ENCODE assay signal across 15 cellular contexts in genomic region chr15:91864669-91865068, GRCh38. TPM values are rescaled to one million over a fixed set of nuclear protein-coding genes. Genes with fewer than 3 reads are reported as not detected.
DNase-seq lines count a peak whose midpoint lies in the region; ATAC-seq, FAIRE-seq and TF ChIP-seq lines count a peak whose summit lies in the region.
"Had no signal": no experiment of that assay in that cellular context is flagged by ENCODE, and none has a peak within 500 bp of the region (broad histone marks: within the 10 kb centered on the region; RNA-seq: fewer than 3 reads in every experiment).

No MANE protein-coding gene starts in this region.

- H3K4me3 ChIP-seq in suprapubic skin, result no peak overlapping the region
- H3K4me3 ChIP-seq: thyroid gland had no signal

- H3K27ac Mint-ChIP-seq in CD14-positive monocyte (peak overlapping the region in 5 of 7 donors; percentile 9 to 86 (median 26)), WTC11 (peak overlapping the region; percentile 71; the same call in 1 of the 2 replicates), immature natural killer cell (peak overlapping the region; percentile 26 to 84 (median 55))
- H3K27ac Mint-ChIP-seq: activated CD4-positive, alpha-beta T cell treated with anti-CD3 and anti-CD28 coated beads, Interleukin-2, amount 10 ng/mL, durations not matched to agents 24 days and 14 days; activated naive CD4-positive, alpha-beta T cell treated with anti-CD3 and anti-CD28 coated beads, Interleukin-2, amount 50 U/mL, for 24 hours; mesothelial cell of epicardium had no signal

- POLR2A ChIA-PET in WTC11 (lab: Charles Lee), result no interaction called here

- DNase-seq in CD14-positive monocyte (ENCODE audit: low spot score) (no peak), WTC11 (ENCODE audit: low spot score) (no peak), immature natural killer cell (peak; percentile 48 to 59 (median 52)), suprapubic skin (ENCODE audit: low spot score in 2 of 2) (no peak), NCI-H2196 (lab: John Stamatoyannopoulos, UW; ENCODE audit: unreplicated experiment) (no peak), urothelium cell line (ENCODE audit: low spot score) (no peak), iPS-NIHi11 (ENCODE audit: low spot score) (no peak)
- DNase-seq: activated CD4-positive, alpha-beta T cell treated with anti-CD3 and anti-CD28 coated beads, Interleukin-2, amount 10 ng/mL, durations not matched to agents 24 days and 14 days; GF-D8; NCI-H1092; NCI-H510A treated with DMSO at 0.1 percent for 48 hours had no signal

- H3K27ac ChIP-seq in suprapubic skin, result no peak overlapping the region

- H3K9me3 Mint-ChIP-seq in CD14-positive monocyte (peaks cover 0 to 2% (median 0%) of the 10 kb centered on the region in 7 donors), WTC11 (0 out of 2 replicates have a peak, but pooled peaks cover under 1% of the 10 kb centered on the region), immature natural killer cell (no peaks in the 10 kb centered on the region)
- H3K9me3 Mint-ChIP-seq: activated CD4-positive, alpha-beta T cell treated with anti-CD3 and anti-CD28 coated beads, Interleukin-2, amount 10 ng/mL, durations not matched to agents 24 days and 14 days; activated naive CD4-positive, alpha-beta T cell treated with anti-CD3 and anti-CD28 coated beads, Interleukin-2, amount 50 U/mL, for 24 hours had no signal

- ATAC-seq in GM21447 (IDR thresholded peaks at IDR 0.05; ENCODE audit: unreplicated experiment) (peak; percentile 60), WTC11 (no peak)

- intact Hi-C loops in CD14-positive monocyte (cut with micrococcal nuclease), result loop anchor here (5.0 to 10.0 kb wide), 3 partner anchors 48 to 78 kb away; no protein-coding TSS in a partner anchor

- no peaks in the 10 kb centered on the region for H3K27me3 Mint-ChIP-seq in CD14-positive monocyte (ENCODE audit: low read depth in 3 of 3)
- H3K27me3 Mint-ChIP-seq in WTC11 (ENCODE audit: low read depth), result peaks cover 3% of the 10 kb centered on the region; the same call in 1 of the 2 replicates
- H3K27me3 Mint-ChIP-seq in immature natural killer cell (ENCODE audit: low read depth in 3 of 3), result peaks cover 0 to 3% (median 1%) of the 10 kb centered on the region in 3 donors
- H3K27me3 Mint-ChIP-seq: activated naive CD4-positive, alpha-beta T cell treated with anti-CD3 and anti-CD28 coated beads, Interleukin-2, amount 50 U/mL, for 24 hours had no signal

- no peak for FAIRE-seq in urothelium cell line (lab: Jason Lieb, UNC)

- CTCF ChIA-PET in WTC11 (lab: Charles Lee), result interaction anchor here (1.0 kb wide), 1 partner anchor 8 kb away, joined by 4 read pairs; no protein-coding TSS in a partner anchor

- no peak overlapping the region for H3K4me3 Mint-ChIP-seq in CD14-positive monocyte
- no peak overlapping the region for H3K4me3 Mint-ChIP-seq in WTC11
- H3K4me3 Mint-ChIP-seq in immature natural killer cell, result peak overlapping the region in 4 of 5 donors; percentile 19 to 71 (median 54)
- H3K4me3 Mint-ChIP-seq: activated CD4-positive, alpha-beta T cell treated with anti-CD3 and anti-CD28 coated beads, Interleukin-2, amount 10 ng/mL, durations not matched to agents 24 days and 14 days; activated naive CD4-positive, alpha-beta T cell treated with anti-CD3 and anti-CD28 coated beads, Interleukin-2, amount 50 U/mL, for 24 hours; mesothelial cell of epicardium had no signal

- no peaks in the 10 kb centered on the region for H3K9me3 ChIP-seq in suprapubic skin
- H3K9me3 ChIP-seq: thyroid gland had no signal

- no peak for TF ChIP-seq POLR2A in suprapubic skin (IDR thresholded peaks at IDR 0.05)

- no peaks in the 10 kb centered on the region for H3K36me3 ChIP-seq in suprapubic skin
- H3K36me3 ChIP-seq: thyroid gland had no signal

- no peaks in the 10 kb centered on the region for H3K27me3 ChIP-seq in suprapubic skin
- H3K27me3 ChIP-seq: thyroid gland had no signal

- H3K36me3 Mint-ChIP-seq in CD14-positive monocyte, result peaks cover 17 to 42% of the 10 kb centered on the region in 2 donors
- no peaks in the 10 kb centered on the region for H3K36me3 Mint-ChIP-seq in WTC11
- H3K36me3 Mint-ChIP-seq in immature natural killer cell, result no peaks in the 10 kb centered on the region
- H3K36me3 Mint-ChIP-seq: activated naive CD4-positive, alpha-beta T cell treated with anti-CD3 and anti-CD28 coated beads, Interleukin-2, amount 50 U/mL, for 24 hours; mesothelial cell of epicardium had no signal

- no peak for TF ChIP-seq CTCF in CD14-positive monocyte (IDR thresholded peaks at IDR 0.05)
- TF ChIP-seq CTCF in WTC11 (IDR thresholded peaks at IDR 0.05), result no peak
- no peak for TF ChIP-seq CTCF in suprapubic skin (IDR thresholded peaks at IDR 0.05)

- H3K4me1 Mint-ChIP-seq in CD14-positive monocyte (peaks cover 88% of the 10 kb centered on the region), WTC11 (peaks cover 35% of the 10 kb centered on the region), immature natural killer cell (peaks cover 83 to 93% of the 10 kb centered on the region in 2 donors)
- H3K4me1 Mint-ChIP-seq: mesothelial cell of epicardium had no signal

- peaks cover 63% of the 10 kb centered on the region for H3K4me1 ChIP-seq in suprapubic skin

- no peak for TF ChIP-seq EP300 in suprapubic skin (IDR thresholded peaks at IDR 0.05)

- WGBS in suprapubic skin, result 83% methylated on average over 9 of the region's 9 CpGs

TF ChIP-seq in WTC11, 78 proteins besides CTCF, POLR2A, EP300 and RAD21:
- TF ChIP-seq JUN (CRISPR knock-in tag; IDR thresholded peaks at IDR 0.05) (no peak), MXD4 (CRISPR knock-in tag; IDR thresholded peaks at IDR 0.05; ENCODE audit: borderline replicate concordance) (no peak), SOX15 (CRISPR knock-in tag; IDR thresholded peaks at IDR 0.05) (no peak), TEAD1 (CRISPR knock-in tag; IDR thresholded peaks at IDR 0.05) (no peak), NFYB (CRISPR knock-in tag; conservative IDR thresholded peaks at IDR 0.05; ENCODE audit: low read depth) (no peak), CREM (CRISPR knock-in tag; IDR thresholded peaks at IDR 0.05) (no peak), STAT6 (CRISPR knock-in tag; conservative IDR thresholded peaks at IDR 0.05; ENCODE audit: low read depth) (no peak)

RNA-seq across cellular contexts. Expression of gene SLCO3A1, which starts 11.2 kb away (rescaled TPM):
- polyA plus RNA-seq in CD14-positive monocyte (10 to 100 TPM; 53.7 to 62.8 TPM), immature natural killer cell (10 to 100 TPM; 17.0 to 41.3 (median 30.2) TPM)
- total RNA-seq in WTC11 (2021) (6.8 to 9.8 TPM (median 9.1 TPM) in 3 replicates), suprapubic skin (100 to 1,000 TPM in 1 of 4 donors, 10 to 100 TPM in 3; 29.0 to 131 (median 44.6) TPM)

Comparison
In these comparisons a context has a peak if more than half of its experiments do, and no peak if none do; other contexts are left out.
1. DNase-seq: peak in immature natural killer cell (3 of 3); none in CD14-positive monocyte (single experiment), WTC11 (single experiment), suprapubic skin (0 of 2), NCI-H2196 (single experiment), urothelium cell line (single experiment) and iPS-NIHi11 (single experiment).
2. H3K4me3 Mint-ChIP-seq: peak in immature natural killer cell (4 of 5); none in CD14-positive monocyte (0 of 2) and WTC11 (single experiment).
3. Peak in every context shown above with its lines, with median percentiles within 50 percentile points of each other: H3K27ac Mint-ChIP-seq.